10 cellular contexts compared by ENCODE assay signal in genomic region chr9:113568481-113569321, GRCh38.
DNase-seq lines count a peak whose midpoint lies in the region; ATAC-seq and TF ChIP-seq lines count a peak whose summit lies in the region.
"Had no signal": no experiment of that assay in that cellular context is flagged by ENCODE, and none has a peak within 500 bp of the region (broad histone marks: within the 10 kb centered on the region; RNA-seq: fewer than 3 reads in every experiment).

No MANE protein-coding gene starts in this region.

- 0 out of 2 replicates have a peak, but pooled peaks cover 5% of the 10 kb centered on the region for H3K36me3 ChIP-seq in SJCRH30
- no peaks in the 10 kb centered on the region for H3K36me3 ChIP-seq in right atrium auricular region
- H3K36me3 ChIP-seq in stomach = no peaks in the 10 kb centered on the region

- H3K27me3 ChIP-seq in SJCRH30 = no peaks in the 10 kb centered on the region
- H3K27me3 ChIP-seq in right atrium auricular region = no peaks in the 10 kb centered on the region
- H3K27me3 ChIP-seq in stomach = no peaks in the 10 kb centered on the region

- DNase-seq in NCI-H1694 (lab: John Stamatoyannopoulos, UW) (peak; percentile 44), SJCRH30 (peak; percentile 97 to 98), right atrium auricular region (ENCODE audit: low spot score) (no peak), stomach (no peak), kidney glomerular epithelial cell (lab: John Stamatoyannopoulos, UW) (no peak), hepatic stellate cell (ENCODE audit: low spot score) (no peak)
- DNase-seq: activated CD8-positive, alpha-beta memory T cell treated with anti-CD3 and anti-CD28 coated beads for 24 hours; glutamatergic neuron; Karpas-422 had no signal

- 46 to 64% (median 48%) methylated on average over 8 to 12 of the region's 12 CpGs for WGBS in stomach, 5 donors

- TF ChIP-seq EP300 in stomach (IDR thresholded peaks at IDR 0.05) = no peak

- no peak for TF ChIP-seq POLR2A in stomach (IDR thresholded peaks at IDR 0.05)

- ATAC-seq in HG03520 (IDR thresholded peaks at IDR 0.05; ENCODE audit: unreplicated experiment) = no peak

- H3K4me3 ChIP-seq in SJCRH30 (no peak overlapping the region), right atrium auricular region (no peak overlapping the region), stomach (no peak overlapping the region)

- TF ChIP-seq CTCF in right atrium auricular region (IDR thresholded peaks at IDR 0.05) (no peak), stomach (IDR thresholded peaks at IDR 0.05) (no peak)

- intact Hi-C loops in stomach (cut with DNase I; ENCODE audit: low total_unique reads) = no loop called here

- H3K27ac ChIP-seq in SJCRH30 (peak overlapping the region; percentile 67), right atrium auricular region (peak overlapping the region; percentile 30 to 63), stomach (peak overlapping the region; percentile 20 to 90 (median 39))

- H3K4me1 ChIP-seq in SJCRH30 (peaks cover 43% of the 10 kb centered on the region), right atrium auricular region (peaks cover 0 to 82% of the 10 kb centered on the region in 2 donors), stomach (peaks cover 47 to 97% (median 81%) of the 10 kb centered on the region in 4 donors)

- H3K9me3 ChIP-seq in SJCRH30 (replicated peaks) (peaks cover 5% of the 10 kb centered on the region), right atrium auricular region (no peaks in the 10 kb centered on the region), stomach (no peaks in the 10 kb centered on the region)

Comparison
In these comparisons a context has a peak if more than half of its experiments do, and no peak if none do; other contexts are left out.
1. DNase-seq: peak in NCI-H1694 (single experiment) and SJCRH30 (2 of 2); none in right atrium auricular region (single experiment), stomach (single experiment), kidney glomerular epithelial cell (single experiment) and hepatic stellate cell (single experiment).
2. Peak in every context shown above with its lines, with median percentiles within 50 percentile points of each other: H3K27ac ChIP-seq.